Comparison of ENCODE assay signal across 14 cellular contexts in the genomic region with DNA sequence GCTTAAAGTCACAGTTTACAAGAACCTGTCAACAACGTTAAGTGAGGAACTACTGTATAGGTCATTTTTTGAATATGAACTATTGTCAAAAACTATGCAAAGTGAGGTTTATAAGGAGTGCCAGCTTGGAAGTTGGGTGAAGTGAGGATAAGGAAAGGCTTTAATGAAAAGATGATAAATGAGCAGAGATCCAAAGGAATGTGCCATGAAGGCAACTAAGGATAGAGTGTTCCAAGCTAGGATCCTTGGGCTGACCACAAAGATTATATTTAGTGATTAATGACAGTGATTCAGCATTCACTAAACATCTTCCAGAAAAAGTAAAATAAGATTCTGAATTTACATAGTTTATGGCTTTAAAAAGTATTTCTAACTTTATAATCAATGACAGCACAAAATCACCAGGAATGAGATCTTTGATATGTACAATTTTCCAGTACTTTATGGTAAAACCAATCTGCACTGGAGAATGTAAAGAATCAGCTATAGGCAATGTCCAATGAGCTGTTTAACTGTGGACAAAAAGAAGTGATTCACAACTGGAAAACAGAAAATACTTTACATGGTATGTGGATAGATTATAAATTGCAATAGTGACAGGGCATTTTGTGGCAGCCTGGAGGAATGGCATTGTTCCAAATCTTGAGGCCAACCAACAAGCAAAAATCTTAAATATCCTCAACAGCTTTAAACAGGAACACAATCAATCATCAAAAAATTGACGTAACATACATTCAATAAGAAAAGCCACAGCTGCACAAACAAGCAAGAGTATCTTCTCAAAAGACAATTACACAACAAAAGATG.
A peak's percentile ranks its signal among the peaks of the same experiment; 100 is the strongest.
DNase-seq lines count a peak whose midpoint lies in the region; FAIRE-seq and TF ChIP-seq lines count a peak whose summit lies in the region.
"Had no signal": no experiment of that assay in that cellular context is flagged by ENCODE, and none has a peak within 500 bp of the region (broad histone marks: within the 10 kb centered on the region; RNA-seq: fewer than 3 reads in every experiment).

No MANE protein-coding gene starts in this region.

- no peak overlapping the region for H2BK15ac ChIP-seq in mesenchymal stem cell (ENCODE audit: low read depth, poor library complexity, severe bottlenecking)

- no peaks in the 10 kb centered on the region for H3K79me1 ChIP-seq in mesenchymal stem cell (replicated peaks; ENCODE audit: low read length, poor library complexity, severe bottlenecking)

- no peak overlapping the region for H2BK120ac ChIP-seq in mesenchymal stem cell (ENCODE audit: low read depth, low read length)

- no peaks in the 10 kb centered on the region for H3K36me3 ChIP-seq in mesenchymal stem cell (ENCODE audit: control insufficient read depth in 1 of 2, insufficient read depth in 2 of 2, low read depth in 1 of 2, low read length in 2 of 2)
- H3K36me3 ChIP-seq: heart left ventricle had no signal

- H3K9me3 ChIP-seq in mesenchymal stem cell (ENCODE audit: control insufficient read depth, low read length) = peaks cover 15% of the 10 kb centered on the region

- no peak for FAIRE-seq in GM19239 (lab: Jason Lieb, UNC)

- peaks cover 0 to 4% of the 10 kb centered on the region in 2 experiments for H3K27me3 ChIP-seq in mesenchymal stem cell (ENCODE audit: control insufficient read depth in 1 of 2, insufficient read depth in 1 of 2, low read length in 2 of 2)
- H3K27me3 ChIP-seq: heart left ventricle had no signal

- no peak overlapping the region for H3K14ac ChIP-seq in mesenchymal stem cell (ENCODE audit: low read length in 2 of 2)

- no peak overlapping the region for H3K4me3 ChIP-seq in astrocyte of the spinal cord (ENCODE audit: low read depth, low read length)
- H3K4me3 ChIP-seq in mesenchymal stem cell (ENCODE audit: insufficient read depth in 1 of 2, low read depth in 1 of 2, low read length in 2 of 2) = no peak overlapping the region
- H3K4me3 ChIP-seq: GM23338, heart left ventricle, SK-N-MC had no signal

- no peak overlapping the region for H2AK5ac ChIP-seq in mesenchymal stem cell (ENCODE audit: low read length, severe bottlenecking)

- in situ Hi-C loops in astrocyte of the spinal cord (cut with HindIII; ENCODE audit: low sequenced_read_pairs) = no loop called here

- H3K4me2 ChIP-seq in mesenchymal stem cell (ENCODE audit: low read length, poor library complexity, severe bottlenecking) = no peak overlapping the region
- H3K4me2 ChIP-seq: GM23338 had no signal

- H3K23ac ChIP-seq in mesenchymal stem cell (ENCODE audit: low read length in 2 of 2) = no peak overlapping the region

- no peak overlapping the region for H2BK12ac ChIP-seq in mesenchymal stem cell (ENCODE audit: low read length in 2 of 2)

- H3K27ac ChIP-seq in mesenchymal stem cell (ENCODE audit: low read length, poor library complexity, severe bottlenecking) = no peak overlapping the region
- H3K27ac ChIP-seq: heart left ventricle, SK-N-MC had no signal

- no peak overlapping the region for H2AFZ ChIP-seq in mesenchymal stem cell (ENCODE audit: low read depth, low read length)
- H2AFZ ChIP-seq: GM23338 had no signal

- peaks cover 1% of the 10 kb centered on the region for H3K4me1 ChIP-seq in mesenchymal stem cell (ENCODE audit: control insufficient read depth, insufficient read depth, low read depth, low read length)
- H3K4me1 ChIP-seq: heart left ventricle had no signal

- no peak overlapping the region for H2BK5ac ChIP-seq in mesenchymal stem cell (ENCODE audit: low read depth, low read length, poor library complexity, severe bottlenecking)

- no peak for TF ChIP-seq CTCF in astrocyte of the spinal cord (IDR thresholded peaks at IDR 0.05; ENCODE audit: low read depth, low read length)

- WGBS in mesenchymal stem cell = 0% methylated on average over 2 of the region's 2 CpGs

- DNase-seq in AG20443 (ENCODE audit: low spot score) (peak; percentile 79), NCI-H1105 (lab: John Stamatoyannopoulos, UW) (peak; percentile 16), astrocyte of the spinal cord (ENCODE audit: low read depth, low spot score) (peak; percentile 73), mesenchymal stem cell (peak; percentile 72), NCI-H2029 (lab: John Stamatoyannopoulos, UW) (no peak), NCI-H526 (lab: John Stamatoyannopoulos, UW) (no peak), GM19239 (ENCODE audit: insufficient read length, low spot score) (no peak), NCI-H1694 (lab: John Stamatoyannopoulos, UW) (no peak)
- DNase-seq: activated CD4-positive, alpha-beta T cell treated with anti-CD3 and anti-CD28 coated beads for 36 hours; activated effector memory CD4-positive, alpha-beta T cell treated with Interleukin-2 at 50 U/mL for 16 hours; heart left ventricle; mesendoderm had no signal

- H3K9ac ChIP-seq in mesenchymal stem cell (ENCODE audit: low read length) = peak overlapping the region; percentile 2

- H4K91ac ChIP-seq in mesenchymal stem cell (ENCODE audit: low read length) = no peak overlapping the region

- H3K4ac ChIP-seq in mesenchymal stem cell (ENCODE audit: low read depth in 1 of 2, low read length in 2 of 2) = no peak overlapping the region

- H4K8ac ChIP-seq in mesenchymal stem cell (ENCODE audit: low read length) = no peak overlapping the region

- no peak overlapping the region for H3K18ac ChIP-seq in mesenchymal stem cell (ENCODE audit: low read depth in 1 of 2, low read length in 2 of 2)

Comparison
In these comparisons a context has a peak if more than half of its experiments do, and no peak if none do; other contexts are left out.
1. DNase-seq: peak in AG20443 (single experiment), NCI-H1105 (single experiment), astrocyte of the spinal cord (single experiment) and mesenchymal stem cell (single experiment); none in NCI-H2029 (single experiment), NCI-H526 (0 of 2), GM19239 (single experiment) and NCI-H1694 (single experiment).